1 cellular context compared by ENCODE assay signal in the genomic region with DNA sequence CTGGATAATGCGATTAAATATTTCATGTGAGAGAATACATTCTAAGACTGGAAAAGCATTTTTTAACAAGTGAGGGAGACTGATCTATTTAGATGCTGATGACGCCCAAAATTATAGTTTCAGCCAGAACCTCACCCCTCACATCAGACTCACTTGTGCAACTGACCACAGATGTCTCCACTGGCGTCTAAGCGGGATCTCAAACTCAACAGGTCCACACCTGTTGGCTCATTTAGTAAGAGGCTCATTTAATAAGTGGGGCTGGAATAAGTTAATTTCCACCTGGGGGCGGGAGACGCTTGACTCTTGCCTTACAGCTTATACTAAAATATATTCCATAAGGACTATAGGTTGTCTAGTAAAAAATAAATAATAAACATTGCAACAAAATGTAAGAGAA.
TF ChIP-seq lines count a peak whose summit lies in the region.

No MANE protein-coding gene starts in this region.

TF ChIP-seq in endothelial cell of umbilical vein, 7 proteins besides CTCF, POLR2A, EP300 and RAD21:
- TF ChIP-seq FOS (IDR thresholded peaks at IDR 0.05; ENCODE audit: borderline replicate concordance, insufficient read depth, low read length), result no peak
- no peak for TF ChIP-seq JUN (IDR thresholded peaks at IDR 0.05; ENCODE audit: borderline replicate concordance, insufficient read depth, insufficient read length, low read depth)
- TF ChIP-seq, protein P1, sequence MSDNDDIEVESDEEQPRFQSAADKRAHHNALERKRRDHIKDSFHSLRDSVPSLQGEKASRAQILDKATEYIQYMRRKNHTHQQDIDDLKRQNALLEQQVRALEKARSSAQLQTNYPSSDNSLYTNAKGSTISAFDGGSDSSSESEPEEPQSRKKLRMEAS (IDR thresholded peaks at IDR 0.05; ENCODE audit: insufficient read depth, insufficient read length), result no peak
- TF ChIP-seq POLR2AphosphoS5 (IDR thresholded peaks at IDR 0.05; ENCODE audit: insufficient read depth, low read depth, low read length), result no peak
- no peak for TF ChIP-seq GATA2 (IDR thresholded peaks at IDR 0.05; ENCODE audit: insufficient read depth, insufficient read length, low read depth, low read length)
- TF ChIP-seq EZH2 (IDR thresholded peaks at IDR 0.05; ENCODE audit: borderline replicate concordance, low read depth, low read length, severe bottlenecking), result no peak
